In genomic region chr2:188976545-188977268, GRCh38 we compare ENCODE assay signal across 8 cellular contexts. TPM values are rescaled to one million over a fixed set of nuclear protein-coding genes. Genes with fewer than 3 reads are reported as not detected.
DNase-seq lines count a peak whose midpoint lies in the region; ATAC-seq and TF ChIP-seq lines count a peak whose summit lies in the region.

No MANE protein-coding gene starts in this region.

- H3K27ac ChIP-seq in hepatocyte (peak overlapping the region; percentile 98), stomach (peak overlapping the region in 4 of 5 donors; percentile 72 to 83 (median 79))

- TF ChIP-seq EP300 in stomach (IDR thresholded peaks at IDR 0.05): no peak

- ATAC-seq in GM21786 (IDR thresholded peaks at IDR 0.05; ENCODE audit: unreplicated experiment) (no peak), HG02759 (IDR thresholded peaks at IDR 0.05; ENCODE audit: unreplicated experiment) (no peak)

- H3K4me2 ChIP-seq in hepatocyte: peak overlapping the region; percentile 71

- H3K9ac ChIP-seq in adipocyte (ENCODE audit: low read length): peak overlapping the region; percentile 99

- peak; percentile 49 for TF ChIP-seq CTCF in HFF-Myc (IDR thresholded peaks at IDR 0.05; ENCODE audit: low read depth, low read length, missing control alignments)
- TF ChIP-seq CTCF in hepatocyte (IDR thresholded peaks at IDR 0.05; ENCODE audit: poor library complexity): peak; percentile 51
- peak in 4 of 7 experiments; percentile 10 to 51 (median 36) for TF ChIP-seq CTCF in stomach (IDR thresholded peaks at IDR 0.05)

- peaks cover 78% of the 10 kb centered on the region for H3K79me2 ChIP-seq in hepatocyte

- H3K36me3 ChIP-seq in adipocyte (ENCODE audit: control insufficient read depth, insufficient read depth, low read length, severe bottlenecking): peaks cover 14% of the 10 kb centered on the region
- H3K36me3 ChIP-seq in hepatocyte (replicated peaks; ENCODE audit: insufficient read depth, low read depth): no peaks in the 10 kb centered on the region
- no peaks in the 10 kb centered on the region for H3K36me3 ChIP-seq in stomach

- no peak for DNase-seq in HFF-Myc (ENCODE audit: extremely low read depth, low read depth)
- peak; percentile 83 for DNase-seq in adipocyte (ENCODE audit: low read depth)
- peak; percentile 39 for DNase-seq in hepatocyte (ENCODE audit: low spot score)
- DNase-seq in stomach: no peak
- DNase-seq in stimulated activated CD4-positive, alpha-beta T cell treated with anti-CD3 and anti-CD28 coated beads, Interleukin-2, amount 100 ng/mL, for 24 hours: no peak
- DNase-seq in D341Med (ENCODE audit: low spot score): no peak

- TF ChIP-seq POLR2A in stomach (IDR thresholded peaks at IDR 0.05): no peak

- no peaks in the 10 kb centered on the region for H3K27me3 ChIP-seq in adipocyte (replicated peaks; ENCODE audit: control insufficient read depth, insufficient read depth, low read length)
- no peaks in the 10 kb centered on the region for H3K27me3 ChIP-seq in hepatocyte
- no peaks in the 10 kb centered on the region for H3K27me3 ChIP-seq in stomach

- H3K4me3 ChIP-seq in HFF-Myc (replicated peaks; ENCODE audit: low read depth, low read length): peak overlapping the region; percentile 74
- H3K4me3 ChIP-seq in adipocyte (ENCODE audit: low read length): peak overlapping the region; percentile 98
- peak overlapping the region; percentile 50 for H3K4me3 ChIP-seq in hepatocyte
- H3K4me3 ChIP-seq in stomach: peak overlapping the region; percentile 40 to 45 (median 42)

- no peaks in the 10 kb centered on the region for H3K9me2 ChIP-seq in hepatocyte (replicated peaks; ENCODE audit: insufficient read depth)

- H4K20me1 ChIP-seq in hepatocyte (ENCODE audit: insufficient read depth, poor library complexity, severe bottlenecking): peaks cover 2% of the 10 kb centered on the region

- WGBS in hepatocyte (ENCODE audit: low lambda C conversion rate, missing lambda C conversion rate): 44% methylated on average over 8 of the region's 8 CpGs
- 46 to 65% (median 50%) methylated on average over 8 of the region's 8 CpGs for WGBS in stomach, 5 donors

- peaks cover 44% of the 10 kb centered on the region for H3K4me1 ChIP-seq in adipocyte (ENCODE audit: control insufficient read depth, insufficient read depth, low read length)
- H3K4me1 ChIP-seq in hepatocyte (ENCODE audit: insufficient read depth): no peaks in the 10 kb centered on the region
- peaks cover 0 to 10% (median 2%) of the 10 kb centered on the region in 4 donors for H3K4me1 ChIP-seq in stomach

- H2AFZ ChIP-seq in hepatocyte: no peak overlapping the region

- intact Hi-C loops in stomach (cut with DNase I; ENCODE audit: low total_unique reads): no loop called here

- H3K9me3 ChIP-seq in adipocyte (ENCODE audit: control insufficient read depth, low read length): no peaks in the 10 kb centered on the region
- no peaks in the 10 kb centered on the region for H3K9me3 ChIP-seq in hepatocyte (ENCODE audit: low read depth)
- no peaks in the 10 kb centered on the region for H3K9me3 ChIP-seq in stomach

RNA-seq across cellular contexts. Expression of gene COL3A1, which starts 2.5 kb away (rescaled TPM):
- total RNA-seq in hepatocyte (5,479 and 8,329 TPM in 2 replicates), stomach (1,000 to 10,000 TPM in 2 of 5 donors, 100 to 1,000 TPM in 3; 116 to 7,728 (median 450) TPM)
- polyA plus RNA-seq in hepatocyte (6,699 and 6,726 TPM in 2 replicates), stomach (100 to 1,000 TPM in 1 of 3 donors, 10 to 100 TPM in 2; 60.7 to 108 (median 87.2) TPM)

Comparison
In these comparisons a context has a peak if more than half of its experiments do, and no peak if none do; other contexts are left out.
1. DNase-seq: peak in adipocyte (single experiment) and hepatocyte (single experiment); none in HFF-Myc (single experiment), stomach (single experiment), stimulated activated CD4-positive, alpha-beta T cell treated with anti-CD3 and anti-CD28 coated beads, Interleukin-2, amount 100 ng/mL, for 24 hours (0 of 2) and D341Med (single experiment).
2. H3K4me3 ChIP-seq: peak in every context shown above with its lines; median percentile 98 in adipocyte; 74 in HFF-Myc; 50 in hepatocyte; 42 in stomach.
3. Peak in every context shown above with its lines, with median percentiles within 50 percentile points of each other: CTCF ChIP-seq.